Comparison of ENCODE assay signal across 8 cellular contexts in genomic region chr10:102660891-102661613, GRCh38. TPM values are rescaled to one million over a fixed set of nuclear protein-coding genes. Genes with fewer than 3 reads are reported as not detected.
DNase-seq lines count a peak whose midpoint lies in the region; ATAC-seq and TF ChIP-seq lines count a peak whose summit lies in the region.

No MANE protein-coding gene starts in this region.

- H3K4me3 ChIP-seq in left ventricle myocardium inferior, result peak overlapping the region; percentile 25

- peaks cover 24% of the 10 kb centered on the region for H3K36me3 ChIP-seq in left ventricle myocardium inferior

- no peaks in the 10 kb centered on the region for H3K9me3 Mint-ChIP-seq in activated T-helper 1 cell treated with anti-CD3 and anti-CD28 coated beads, Interleukin-12 subunit alpha, Interleukin-12 subunit beta, Interleukin-2, Interleukin-4 antibody, amounts not matched to agents 30 ng/mL and 10 ng/mL and 1 ng/mL, durations not matched to agents 14 hours and 24 hours and 36 hours

- H3K36me3 Mint-ChIP-seq in activated T-helper 1 cell treated with anti-CD3 and anti-CD28 coated beads, Interleukin-12 subunit alpha, Interleukin-12 subunit beta, Interleukin-2, Interleukin-4 antibody, amounts not matched to agents 30 ng/mL and 10 ng/mL and 1 ng/mL, durations not matched to agents 14 hours and 24 hours and 36 hours (ENCODE audit: low read depth), result peaks cover 18% of the 10 kb centered on the region

- DNase-seq in NCI-H2171 treated with DMSO at 0.1 percent for 48 hours (lab: John Stamatoyannopoulos, UW) (peak; percentile 80), left ventricle myocardium inferior (peak; percentile 77), AML-193 (lab: John Stamatoyannopoulos, UW) (no peak), NCI-H1436 treated with DMSO at 0.1 percent for 48 hours (lab: John Stamatoyannopoulos, UW) (no peak)
- DNase-seq in activated T-helper 1 cell treated with anti-CD3 and anti-CD28 coated beads, Interleukin-12 subunit alpha, Interleukin-12 subunit beta, Interleukin-2, Interleukin-4 antibody, amounts not matched to agents 30 ng/mL and 10 ng/mL and 1 ng/mL, durations not matched to agents 14 hours and 24 hours and 36 hours (ENCODE audit: low spot score), result peak; percentile 65
- DNase-seq in stimulated activated CD4-positive, alpha-beta T cell treated with anti-CD3 and anti-CD28 coated beads, Interleukin-15, amount 100 ng/mL, for 48 hours (ENCODE audit: low read depth in 2 of 2), result peak; percentile 51 to 68

- H3K27ac Mint-ChIP-seq in activated T-helper 1 cell treated with anti-CD3 and anti-CD28 coated beads, Interleukin-12 subunit alpha, Interleukin-12 subunit beta, Interleukin-2, Interleukin-4 antibody, amounts not matched to agents 30 ng/mL and 10 ng/mL and 1 ng/mL, durations not matched to agents 14 hours and 24 hours and 36 hours, result peak overlapping the region; percentile 88

- H3K27me3 ChIP-seq in left ventricle myocardium inferior (ENCODE audit: low read depth), result no peaks in the 10 kb centered on the region

- intact Hi-C loops in activated T-helper 1 cell treated with anti-CD3 and anti-CD28 coated beads, Interleukin-12 subunit alpha, Interleukin-12 subunit beta, Interleukin-2, Interleukin-4 antibody, amounts not matched to agents 30 ng/mL and 10 ng/mL and 1 ng/mL, durations not matched to agents 14 hours and 24 hours and 36 hours (cut with micrococcal nuclease), result loop anchor here (1.0 kb wide), 5 partner anchors 9 to 158 kb away; partner anchors contain the start of gene SUFU
- intact Hi-C loops in left ventricle myocardium inferior (cut with micrococcal nuclease), result no loop called here

- peak overlapping the region; percentile 63 for H3K27ac ChIP-seq in left ventricle myocardium inferior (replicated peaks)

- H3K4me1 ChIP-seq in left ventricle myocardium inferior, result peaks cover 50% of the 10 kb centered on the region

- H3K4me3 Mint-ChIP-seq in activated T-helper 1 cell treated with anti-CD3 and anti-CD28 coated beads, Interleukin-12 subunit alpha, Interleukin-12 subunit beta, Interleukin-2, Interleukin-4 antibody, amounts not matched to agents 30 ng/mL and 10 ng/mL and 1 ng/mL, durations not matched to agents 14 hours and 24 hours and 36 hours, result peak overlapping the region; percentile 62

- no peaks in the 10 kb centered on the region for H3K9me3 ChIP-seq in left ventricle myocardium inferior (replicated peaks)

- H3K4me1 Mint-ChIP-seq in activated T-helper 1 cell treated with anti-CD3 and anti-CD28 coated beads, Interleukin-12 subunit alpha, Interleukin-12 subunit beta, Interleukin-2, Interleukin-4 antibody, amounts not matched to agents 30 ng/mL and 10 ng/mL and 1 ng/mL, durations not matched to agents 14 hours and 24 hours and 36 hours (ENCODE audit: low read depth), result peaks cover 39% of the 10 kb centered on the region

- ATAC-seq in GM18517 (IDR thresholded peaks at IDR 0.05; ENCODE audit: unreplicated experiment) (peak; percentile 81), HG02623 (IDR thresholded peaks at IDR 0.05; ENCODE audit: unreplicated experiment) (peak; percentile 85)

- no peak for TF ChIP-seq CTCF in left ventricle myocardium inferior (IDR thresholded peaks at IDR 0.05; ENCODE audit: borderline replicate concordance)

- peaks cover 2% of the 10 kb centered on the region for H3K27me3 Mint-ChIP-seq in activated T-helper 1 cell treated with anti-CD3 and anti-CD28 coated beads, Interleukin-12 subunit alpha, Interleukin-12 subunit beta, Interleukin-2, Interleukin-4 antibody, amounts not matched to agents 30 ng/mL and 10 ng/mL and 1 ng/mL, durations not matched to agents 14 hours and 24 hours and 36 hours (ENCODE audit: insufficient read depth)

RNA-seq across cellular contexts. Expression of gene TRIM8, which starts 16.8 kb away (rescaled TPM):
- 108 and 111 TPM in 2 replicates for total RNA-seq in activated T-helper 1 cell treated with anti-CD3 and anti-CD28 coated beads, Interleukin-12 subunit alpha, Interleukin-12 subunit beta, Interleukin-2, Interleukin-4 antibody, amounts not matched to agents 30 ng/mL and 10 ng/mL and 1 ng/mL, durations not matched to agents 14 hours and 24 hours and 36 hours
- total RNA-seq in left ventricle myocardium inferior, result 95.1 TPM

RNA-seq across cellular contexts. Expression of gene ARL3, which starts 53.1 kb away (rescaled TPM):
- 6.6 and 6.8 TPM in 2 replicates for total RNA-seq in activated T-helper 1 cell treated with anti-CD3 and anti-CD28 coated beads, Interleukin-12 subunit alpha, Interleukin-12 subunit beta, Interleukin-2, Interleukin-4 antibody, amounts not matched to agents 30 ng/mL and 10 ng/mL and 1 ng/mL, durations not matched to agents 14 hours and 24 hours and 36 hours
- 13.4 TPM for total RNA-seq in left ventricle myocardium inferior

RNA-seq across cellular contexts. Expression of gene SFXN2, which starts 53.4 kb away (rescaled TPM):
- total RNA-seq in activated T-helper 1 cell treated with anti-CD3 and anti-CD28 coated beads, Interleukin-12 subunit alpha, Interleukin-12 subunit beta, Interleukin-2, Interleukin-4 antibody, amounts not matched to agents 30 ng/mL and 10 ng/mL and 1 ng/mL, durations not matched to agents 14 hours and 24 hours and 36 hours, result 39.5 and 44.0 TPM in 2 replicates
- total RNA-seq in left ventricle myocardium inferior, result 1.6 TPM

Comparison
In these comparisons a context has a peak if more than half of its experiments do, and no peak if none do; other contexts are left out.
1. DNase-seq: peak in NCI-H2171 treated with DMSO at 0.1 percent for 48 hours (single experiment), activated T-helper 1 cell treated with anti-CD3 and anti-CD28 coated beads, Interleukin-12 subunit alpha, Interleukin-12 subunit beta, Interleukin-2, Interleukin-4 antibody, amounts not matched to agents 30 ng/mL and 10 ng/mL and 1 ng/mL, durations not matched to agents 14 hours and 24 hours and 36 hours (single experiment), left ventricle myocardium inferior (single experiment) and stimulated activated CD4-positive, alpha-beta T cell treated with anti-CD3 and anti-CD28 coated beads, Interleukin-15, amount 100 ng/mL, for 48 hours (2 of 2); none in AML-193 (0 of 2) and NCI-H1436 treated with DMSO at 0.1 percent for 48 hours (single experiment).
2. RNA of gene SFXN2, which starts 53.4 kb away (total RNA-seq): 39.5 to 44.0 TPM in activated T-helper 1 cell treated with anti-CD3 and anti-CD28 coated beads, Interleukin-12 subunit alpha, Interleukin-12 subunit beta, Interleukin-2, Interleukin-4 antibody, amounts not matched to agents 30 ng/mL and 10 ng/mL and 1 ng/mL, durations not matched to agents 14 hours and 24 hours and 36 hours; 1.6 TPM in left ventricle myocardium inferior (single experiment); every median in the first group is over 10 times any median in the second.